10 cellular contexts compared by ENCODE assay signal in the genomic region with DNA sequence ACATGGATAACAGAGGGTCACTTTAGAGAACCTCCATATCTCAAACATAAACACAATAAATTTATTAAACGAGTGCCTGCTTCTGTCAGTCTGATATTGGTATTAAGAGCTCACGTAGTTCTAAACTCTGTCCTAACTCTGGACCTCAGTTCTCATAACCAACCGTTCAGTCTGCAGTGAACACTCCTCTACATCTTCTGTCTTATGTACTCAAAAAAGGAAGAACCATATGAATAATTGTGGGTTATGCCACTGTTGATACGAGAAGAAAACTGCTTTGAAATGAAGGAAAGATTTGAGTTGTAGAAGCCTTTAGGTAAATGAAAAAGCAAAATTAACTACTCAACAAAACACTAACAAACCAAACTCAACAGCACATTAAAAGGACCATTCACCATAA.
"Had no signal": no experiment of that assay in that cellular context is flagged by ENCODE, and none has a peak within 500 bp of the region (broad histone marks: within the 10 kb centered on the region; RNA-seq: fewer than 3 reads in every experiment).

No MANE protein-coding gene starts in this region.

- DNase-seq: GM23248, GOT3, H7, H9, HCEC 1CT, HFFc6 had no signal

- H3K4me1 Mint-ChIP-seq: GM23338 had no signal

- H3K9me3 Mint-ChIP-seq: GM23338, H9, HFFc6 had no signal

- H3K9me3 ChIP-seq: HAP-1 had no signal

- H3K27ac Mint-ChIP-seq: GM23338, H9, HFFc6 had no signal

- H3K4me2 ChIP-seq: GM23338 had no signal

- H3K27ac ChIP-seq: GM23248 had no signal

- ATAC-seq: GM23338, HCT116 had no signal

- H3K9ac ChIP-seq: GM23248 had no signal

- H2AFZ ChIP-seq: GM23248, GM23338 had no signal

- FAIRE-seq: H1 had no signal

- H3K4me3 Mint-ChIP-seq: GM23338, H9, HFFc6 had no signal

- H3K4me3 ChIP-seq: GM23248, GM23338, HAP-1 had no signal

- H3K36me3 ChIP-seq: HAP-1 had no signal
